ENCODE assay signal across 8 cellular contexts in the genomic region with DNA sequence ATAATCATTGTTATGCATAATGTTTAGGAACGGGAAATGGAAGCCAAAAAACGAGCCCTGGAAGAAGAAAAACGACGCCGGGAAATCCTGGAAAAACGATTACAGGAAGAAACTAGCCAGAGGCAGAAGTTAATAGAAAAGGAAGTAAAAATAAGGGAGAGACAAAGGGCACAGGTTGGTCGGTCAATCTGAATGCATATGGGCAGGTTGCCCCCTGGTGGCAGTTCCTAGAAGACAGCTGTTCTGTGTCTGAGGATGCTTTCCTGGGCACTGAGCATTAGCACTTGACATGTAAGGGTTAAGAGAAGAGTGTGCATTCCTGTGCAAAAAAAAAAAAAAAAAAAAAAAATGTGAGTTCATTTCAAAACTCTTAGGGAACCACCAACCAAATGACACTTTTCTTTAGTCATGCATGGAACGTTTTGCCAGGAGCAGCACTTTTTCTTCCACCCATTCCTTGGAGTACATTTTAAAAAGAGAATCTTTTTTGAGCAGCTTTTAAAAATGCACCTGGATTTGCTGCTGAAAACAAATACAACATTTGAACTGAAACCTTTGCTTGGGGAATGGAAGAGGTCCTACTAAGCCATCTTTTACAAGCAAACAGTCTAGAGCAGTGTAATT. TPM values are rescaled to one million over a fixed set of nuclear protein-coding genes. Genes with fewer than 3 reads are reported as not detected.
DNase-seq lines count a peak whose midpoint lies in the region; ATAC-seq lines count a peak whose summit lies in the region.

No MANE protein-coding gene starts in this region.

- H3K4me3 ChIP-seq in CD4-positive, CD25-positive, alpha-beta regulatory T cell (ENCODE audit: low read depth, low read length) = peak overlapping the region; percentile 14

- no peak overlapping the region for H3K27ac ChIP-seq in CD4-positive, CD25-positive, alpha-beta regulatory T cell (ENCODE audit: insufficient read depth, low read length, poor library complexity, severe bottlenecking)

- peaks cover 0 to 7% (median 2%) of the 10 kb centered on the region in 4 donors for H3K4me1 Mint-ChIP-seq in CD4-positive, CD25-positive, alpha-beta regulatory T cell

- no peaks in the 10 kb centered on the region for H3K27me3 Mint-ChIP-seq in CD4-positive, CD25-positive, alpha-beta regulatory T cell

- peaks cover 5% of the 10 kb centered on the region for H3K4me1 ChIP-seq in CD4-positive, CD25-positive, alpha-beta regulatory T cell (ENCODE audit: control insufficient read depth, insufficient read depth, low read length, poor library complexity, severe bottlenecking)

- H3K9me3 Mint-ChIP-seq in CD4-positive, CD25-positive, alpha-beta regulatory T cell = no peaks in the 10 kb centered on the region

- peak; percentile 79 to 88 for ATAC-seq in CD4-positive, CD25-positive, alpha-beta regulatory T cell (ENCODE audit: low read depth in 2 of 2)
- ATAC-seq in GM19397 (IDR thresholded peaks at IDR 0.05; ENCODE audit: unreplicated experiment) = peak; percentile 95
- peak; percentile 89 for ATAC-seq in HG03520 (IDR thresholded peaks at IDR 0.05; ENCODE audit: unreplicated experiment)

- no peaks in the 10 kb centered on the region for H3K9me3 ChIP-seq in CD4-positive, CD25-positive, alpha-beta regulatory T cell (ENCODE audit: control insufficient read depth in 2 of 2, low read length in 2 of 2)

- peak; percentile 61 to 86 (median 73) for DNase-seq in CD4-positive, CD25-positive, alpha-beta regulatory T cell
- DNase-seq in NCI-H526 treated with DMSO at 0.1 percent for 48 hours (lab: John Stamatoyannopoulos, UW) (peak; percentile 28), dermis blood vessel endothelial cell (peak; percentile 92), lung microvascular endothelial cell (ENCODE audit: low read depth in 2 of 2) (peak; percentile 83 to 87)
- DNase-seq in activated CD4-positive, alpha-beta T cell treated with anti-CD3 and anti-CD28 coated beads, Interleukin-2, amount 50 U/mL, for 1 hour = peak; percentile 80
- peak; percentile 54 for DNase-seq in stimulated activated CD8-positive, alpha-beta memory T cell treated with anti-CD3 and anti-CD28 coated beads, Interleukin-12 subunit alpha, Interleukin-12 subunit beta, amount 100 ng/mL, for 24 hours (ENCODE audit: extremely low read depth)

- H3K27ac Mint-ChIP-seq in CD4-positive, CD25-positive, alpha-beta regulatory T cell = no peak overlapping the region

- no peaks in the 10 kb centered on the region for H3K27me3 ChIP-seq in CD4-positive, CD25-positive, alpha-beta regulatory T cell (ENCODE audit: control insufficient read depth, insufficient read depth, low read length)

- no peaks in the 10 kb centered on the region for H3K36me3 ChIP-seq in CD4-positive, CD25-positive, alpha-beta regulatory T cell (ENCODE audit: control insufficient read depth, insufficient read depth, low read length)

- H3K36me3 Mint-ChIP-seq in CD4-positive, CD25-positive, alpha-beta regulatory T cell = no peaks in the 10 kb centered on the region

- H3K4me3 Mint-ChIP-seq in CD4-positive, CD25-positive, alpha-beta regulatory T cell = no peak overlapping the region

RNA-seq across cellular contexts. Expression of a gene that starts 11.1 kb away (rescaled TPM):
- 18.8 TPM for total RNA-seq in CD4-positive, CD25-positive, alpha-beta regulatory T cell
- 10 to 100 TPM; 23.1 to 37.2 (median 35.1) TPM for polyA plus RNA-seq in CD4-positive, CD25-positive, alpha-beta regulatory T cell
- total RNA-seq in dermis blood vessel endothelial cell = 26.2 and 45.9 TPM in 2 replicates
- total RNA-seq in lung microvascular endothelial cell = 18.3 TPM in 2 replicates

RNA-seq across cellular contexts. Expression of a gene that starts 31.0 kb away (rescaled TPM):
- total RNA-seq in CD4-positive, CD25-positive, alpha-beta regulatory T cell = not detected
- polyA plus RNA-seq in CD4-positive, CD25-positive, alpha-beta regulatory T cell = not detected
- 0.19 and 0.85 TPM in 2 replicates for total RNA-seq in dermis blood vessel endothelial cell
- total RNA-seq in lung microvascular endothelial cell = not detected in 2 replicates

Comparison
In these comparisons a context has a peak if more than half of its experiments do, and no peak if none do; other contexts are left out.
1. DNase-seq: peak in every context shown above with its lines; median percentile 92 in dermis blood vessel endothelial cell; 85 in lung microvascular endothelial cell; 80 in activated CD4-positive, alpha-beta T cell treated with anti-CD3 and anti-CD28 coated beads, Interleukin-2, amount 50 U/mL, for 1 hour; 73 in CD4-positive, CD25-positive, alpha-beta regulatory T cell; 54 in stimulated activated CD8-positive, alpha-beta memory T cell treated with anti-CD3 and anti-CD28 coated beads, Interleukin-12 subunit alpha, Interleukin-12 subunit beta, amount 100 ng/mL, for 24 hours; 28 in NCI-H526 treated with DMSO at 0.1 percent for 48 hours.